9 cellular contexts compared by ENCODE assay signal in the genomic region with DNA sequence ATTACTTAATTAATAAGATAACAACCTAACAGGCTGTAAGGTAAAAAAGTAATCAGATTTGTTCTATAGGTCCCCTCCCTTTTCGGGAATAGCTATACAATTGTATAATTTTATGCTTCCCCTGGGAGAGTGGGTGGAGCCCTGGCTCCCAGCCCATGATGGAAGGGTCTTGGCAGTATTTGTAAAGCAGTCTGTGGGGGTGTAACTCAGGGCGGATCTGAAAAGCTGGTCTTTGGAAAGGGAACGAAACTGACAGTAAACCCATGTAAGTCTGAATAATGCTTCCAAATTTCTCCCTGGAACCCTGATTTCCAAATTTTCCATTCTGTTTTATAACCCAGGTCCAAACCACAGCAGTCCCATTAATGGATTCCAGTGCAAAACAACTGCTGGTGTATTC.
DNase-seq lines count a peak whose midpoint lies in the region; ATAC-seq and TF ChIP-seq lines count a peak whose summit lies in the region.
"Had no signal": no experiment of that assay in that cellular context is flagged by ENCODE, and none has a peak within 500 bp of the region (broad histone marks: within the 10 kb centered on the region; RNA-seq: fewer than 3 reads in every experiment).

No MANE protein-coding gene starts in this region.

- H3K27me3 Mint-ChIP-seq in activated T-helper 1 cell treated with anti-CD3 and anti-CD28 coated beads, Interleukin-12 subunit alpha, Interleukin-12 subunit beta, Interleukin-2, Interleukin-4 antibody, amounts not matched to agents 30 ng/mL and 10 ng/mL and 1 ng/mL, durations not matched to agents 14 hours and 24 hours and 36 hours (ENCODE audit: insufficient read depth): no peaks in the 10 kb centered on the region
- no peaks in the 10 kb centered on the region for H3K27me3 Mint-ChIP-seq in natural killer cell (ENCODE audit: low read depth in 2 of 2)

- intact Hi-C loops in activated T-helper 1 cell treated with anti-CD3 and anti-CD28 coated beads, Interleukin-12 subunit alpha, Interleukin-12 subunit beta, Interleukin-2, Interleukin-4 antibody, amounts not matched to agents 30 ng/mL and 10 ng/mL and 1 ng/mL, durations not matched to agents 14 hours and 24 hours and 36 hours (cut with micrococcal nuclease): loop anchor here (5.0 kb wide), 1 partner anchor 91 kb away; no protein-coding TSS in a partner anchor
- intact Hi-C loops in natural killer cell (cut with micrococcal nuclease): loop anchor here (10.0 kb wide), 1 partner anchor 376 kb away; no protein-coding TSS in a partner anchor

- peaks cover 2% of the 10 kb centered on the region for H3K36me3 Mint-ChIP-seq in activated T-helper 1 cell treated with anti-CD3 and anti-CD28 coated beads, Interleukin-12 subunit alpha, Interleukin-12 subunit beta, Interleukin-2, Interleukin-4 antibody, amounts not matched to agents 30 ng/mL and 10 ng/mL and 1 ng/mL, durations not matched to agents 14 hours and 24 hours and 36 hours (ENCODE audit: low read depth)
- H3K36me3 Mint-ChIP-seq in natural killer cell: peaks cover 15% of the 10 kb centered on the region
- H3K36me3 Mint-ChIP-seq: activated naive CD4-positive, alpha-beta T cell treated with anti-CD3 and anti-CD28 coated beads, Interleukin-2, amount 50 U/mL, for 72 hours had no signal

- peak overlapping the region; percentile 91 for H3K4me3 Mint-ChIP-seq in activated T-helper 1 cell treated with anti-CD3 and anti-CD28 coated beads, Interleukin-12 subunit alpha, Interleukin-12 subunit beta, Interleukin-2, Interleukin-4 antibody, amounts not matched to agents 30 ng/mL and 10 ng/mL and 1 ng/mL, durations not matched to agents 14 hours and 24 hours and 36 hours
- peak overlapping the region; percentile 87 for H3K4me3 Mint-ChIP-seq in natural killer cell

- H3K9me3 Mint-ChIP-seq in activated T-helper 1 cell treated with anti-CD3 and anti-CD28 coated beads, Interleukin-12 subunit alpha, Interleukin-12 subunit beta, Interleukin-2, Interleukin-4 antibody, amounts not matched to agents 30 ng/mL and 10 ng/mL and 1 ng/mL, durations not matched to agents 14 hours and 24 hours and 36 hours: no peaks in the 10 kb centered on the region
- no peaks in the 10 kb centered on the region for H3K9me3 Mint-ChIP-seq in natural killer cell
- H3K9me3 Mint-ChIP-seq: activated naive CD4-positive, alpha-beta T cell treated with anti-CD3 and anti-CD28 coated beads, Interleukin-2, amount 50 U/mL, for 72 hours had no signal

- no peak for ATAC-seq in natural killer cell
- ATAC-seq: activated naive CD4-positive, alpha-beta T cell treated with anti-CD3 and anti-CD28 coated beads, Interleukin-2, amount 50 U/mL, for 72 hours had no signal

- POLR2A ChIA-PET in HEK293T (lab: Yijun Ruan, JAX): no interaction called here

- no peak overlapping the region for H3K27ac Mint-ChIP-seq in activated T-helper 1 cell treated with anti-CD3 and anti-CD28 coated beads, Interleukin-12 subunit alpha, Interleukin-12 subunit beta, Interleukin-2, Interleukin-4 antibody, amounts not matched to agents 30 ng/mL and 10 ng/mL and 1 ng/mL, durations not matched to agents 14 hours and 24 hours and 36 hours
- peak overlapping the region; percentile 80 to 89 for H3K27ac Mint-ChIP-seq in natural killer cell

- no peak for TF ChIP-seq CTCF in natural killer cell (IDR thresholded peaks at IDR 0.05)

- CTCF ChIA-PET in HEK293T (lab: Yijun Ruan, JAX): interaction anchor here (1.4 to 2.1 kb wide), 2 partner anchors 7 to 78 kb away, joined by 4 to 6 read pairs; no protein-coding TSS in a partner anchor

- DNase-seq in COLO829 (ENCODE audit: low spot score) (peak; percentile 8), HEK293T (ENCODE audit: extremely low spot score) (peak; percentile 38), natural killer cell (no peak), epidermal melanocyte (ENCODE audit: insufficient read length, low spot score) (no peak), RPMI8226 (no peak), cortex of kidney (lab: John Stamatoyannopoulos, UW) (no peak)
- no peak for DNase-seq in activated T-helper 1 cell treated with anti-CD3 and anti-CD28 coated beads, Interleukin-12 subunit alpha, Interleukin-12 subunit beta, Interleukin-2, Interleukin-4 antibody, amounts not matched to agents 30 ng/mL and 10 ng/mL and 1 ng/mL, durations not matched to agents 14 hours and 24 hours and 36 hours (ENCODE audit: low spot score)
- DNase-seq: stomach had no signal

- no peaks in the 10 kb centered on the region for H3K4me1 Mint-ChIP-seq in activated T-helper 1 cell treated with anti-CD3 and anti-CD28 coated beads, Interleukin-12 subunit alpha, Interleukin-12 subunit beta, Interleukin-2, Interleukin-4 antibody, amounts not matched to agents 30 ng/mL and 10 ng/mL and 1 ng/mL, durations not matched to agents 14 hours and 24 hours and 36 hours (ENCODE audit: low read depth)
- peaks cover 97 to 98% of the 10 kb centered on the region in 2 donors for H3K4me1 Mint-ChIP-seq in natural killer cell

TF ChIP-seq in HEK293T, 16 proteins besides CTCF, POLR2A, EP300 and RAD21:
- no peak for TF ChIP-seq SUZ12 (IDR thresholded peaks at IDR 0.05)
- no peak for TF ChIP-seq ARNT (IDR thresholded peaks at IDR 0.05)
- TF ChIP-seq HDGF (IDR thresholded peaks at IDR 0.05; ENCODE audit: borderline replicate concordance): no peak
- no peak for TF ChIP-seq L3MBTL2 (conservative IDR thresholded peaks at IDR 0.05)
- TF ChIP-seq FOXK2 (IDR thresholded peaks at IDR 0.05): no peak
- TF ChIP-seq TARDBP (IDR thresholded peaks at IDR 0.05): no peak
- TF ChIP-seq LEF1 (IDR thresholded peaks at IDR 0.05; ENCODE audit: borderline replicate concordance): no peak
- no peak for TF ChIP-seq FOXM1 (IDR thresholded peaks at IDR 0.05; ENCODE audit: borderline replicate concordance)
- no peak for TF ChIP-seq BHLHE40 (IDR thresholded peaks at IDR 0.05; ENCODE audit: borderline replicate concordance)
- TF ChIP-seq NFRKB (IDR thresholded peaks at IDR 0.05): no peak

Comparison
In these comparisons a context has a peak if more than half of its experiments do, and no peak if none do; other contexts are left out.
1. DNase-seq: peak in COLO829 (single experiment) and HEK293T (single experiment); none in activated T-helper 1 cell treated with anti-CD3 and anti-CD28 coated beads, Interleukin-12 subunit alpha, Interleukin-12 subunit beta, Interleukin-2, Interleukin-4 antibody, amounts not matched to agents 30 ng/mL and 10 ng/mL and 1 ng/mL, durations not matched to agents 14 hours and 24 hours and 36 hours (single experiment), natural killer cell (single experiment), epidermal melanocyte (single experiment), RPMI8226 (single experiment) and cortex of kidney (single experiment).